In the genomic region with DNA sequence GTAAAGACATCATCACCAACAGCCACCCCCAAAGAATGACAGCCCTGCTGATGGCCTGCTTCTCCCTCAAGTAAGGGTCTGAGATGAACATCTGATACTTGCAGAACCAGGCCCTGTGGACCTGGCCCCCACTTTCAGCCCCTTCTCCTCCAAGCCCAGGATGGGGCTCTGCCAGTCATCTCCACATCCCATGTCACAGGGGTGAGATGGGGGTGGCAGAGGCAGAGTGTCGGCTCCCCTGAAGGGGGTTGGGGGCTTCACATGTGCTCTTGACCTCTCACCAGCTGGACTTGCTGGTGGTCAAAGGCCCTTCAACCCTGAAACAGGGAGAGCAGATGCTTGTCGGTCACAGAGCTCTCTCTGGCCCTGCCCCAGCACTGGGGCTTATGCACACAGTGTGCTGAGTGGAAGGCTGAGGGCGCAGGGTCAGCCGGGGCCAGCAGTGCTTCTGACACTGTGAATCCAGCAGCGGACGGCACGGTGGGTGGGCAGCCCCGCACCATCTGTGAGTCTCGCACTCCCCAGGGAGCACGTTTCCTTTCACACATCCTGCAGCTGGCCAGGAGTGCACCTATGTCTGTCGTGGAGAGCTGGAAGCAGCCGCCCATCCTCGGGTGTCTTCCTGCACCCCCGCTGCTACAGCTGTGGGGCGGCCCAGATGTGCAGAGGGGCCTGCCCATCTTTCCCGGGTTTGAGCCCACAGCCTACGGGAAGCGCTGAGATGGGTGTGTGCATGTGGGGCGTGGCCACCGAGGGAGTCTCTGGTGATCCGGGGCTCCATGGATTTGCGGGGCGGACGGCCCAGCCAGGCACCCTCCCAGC, we compare ENCODE assay signal across 2 cellular contexts.
TF ChIP-seq lines count a peak whose summit lies in the region.

No MANE protein-coding gene starts in this region.

TF ChIP-seq in GM12878, 131 proteins besides CTCF, POLR2A, EP300 and RAD21:
- TF ChIP-seq ZNF207 (IDR thresholded peaks at IDR 0.05; ENCODE audit: borderline replicate concordance): no peak
- TF ChIP-seq MYC (IDR thresholded peaks at IDR 0.05; ENCODE audit: insufficient read depth, insufficient read length, insufficient replicate concordance, low read length, severe bottlenecking): no peak
- TF ChIP-seq, protein P1, sequence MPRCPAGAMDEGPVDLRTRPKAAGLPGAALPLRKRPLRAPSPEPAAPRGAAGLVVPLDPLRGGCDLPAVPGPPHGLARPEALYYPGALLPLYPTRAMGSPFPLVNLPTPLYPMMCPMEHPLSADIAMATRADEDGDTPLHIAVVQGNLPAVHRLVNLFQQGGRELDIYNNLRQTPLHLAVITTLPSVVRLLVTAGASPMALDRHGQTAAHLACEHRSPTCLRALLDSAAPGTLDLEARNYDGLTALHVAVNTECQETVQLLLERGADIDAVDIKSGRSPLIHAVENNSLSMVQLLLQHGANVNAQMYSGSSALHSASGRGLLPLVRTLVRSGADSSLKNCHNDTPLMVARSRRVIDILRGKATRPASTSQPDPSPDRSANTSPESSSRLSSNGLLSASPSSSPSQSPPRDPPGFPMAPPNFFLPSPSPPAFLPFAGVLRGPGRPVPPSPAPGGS (IDR thresholded peaks at IDR 0.05; ENCODE audit: borderline replicate concordance, insufficient read depth, low read depth, low read length, poor library complexity, severe bottlenecking): no peak
TF ChIP-seq in GM12878: peak in this region for 0.

TF ChIP-seq in HepG2, 621 proteins besides CTCF, POLR2A, EP300 and RAD21:
- TF ChIP-seq, protein P2, sequence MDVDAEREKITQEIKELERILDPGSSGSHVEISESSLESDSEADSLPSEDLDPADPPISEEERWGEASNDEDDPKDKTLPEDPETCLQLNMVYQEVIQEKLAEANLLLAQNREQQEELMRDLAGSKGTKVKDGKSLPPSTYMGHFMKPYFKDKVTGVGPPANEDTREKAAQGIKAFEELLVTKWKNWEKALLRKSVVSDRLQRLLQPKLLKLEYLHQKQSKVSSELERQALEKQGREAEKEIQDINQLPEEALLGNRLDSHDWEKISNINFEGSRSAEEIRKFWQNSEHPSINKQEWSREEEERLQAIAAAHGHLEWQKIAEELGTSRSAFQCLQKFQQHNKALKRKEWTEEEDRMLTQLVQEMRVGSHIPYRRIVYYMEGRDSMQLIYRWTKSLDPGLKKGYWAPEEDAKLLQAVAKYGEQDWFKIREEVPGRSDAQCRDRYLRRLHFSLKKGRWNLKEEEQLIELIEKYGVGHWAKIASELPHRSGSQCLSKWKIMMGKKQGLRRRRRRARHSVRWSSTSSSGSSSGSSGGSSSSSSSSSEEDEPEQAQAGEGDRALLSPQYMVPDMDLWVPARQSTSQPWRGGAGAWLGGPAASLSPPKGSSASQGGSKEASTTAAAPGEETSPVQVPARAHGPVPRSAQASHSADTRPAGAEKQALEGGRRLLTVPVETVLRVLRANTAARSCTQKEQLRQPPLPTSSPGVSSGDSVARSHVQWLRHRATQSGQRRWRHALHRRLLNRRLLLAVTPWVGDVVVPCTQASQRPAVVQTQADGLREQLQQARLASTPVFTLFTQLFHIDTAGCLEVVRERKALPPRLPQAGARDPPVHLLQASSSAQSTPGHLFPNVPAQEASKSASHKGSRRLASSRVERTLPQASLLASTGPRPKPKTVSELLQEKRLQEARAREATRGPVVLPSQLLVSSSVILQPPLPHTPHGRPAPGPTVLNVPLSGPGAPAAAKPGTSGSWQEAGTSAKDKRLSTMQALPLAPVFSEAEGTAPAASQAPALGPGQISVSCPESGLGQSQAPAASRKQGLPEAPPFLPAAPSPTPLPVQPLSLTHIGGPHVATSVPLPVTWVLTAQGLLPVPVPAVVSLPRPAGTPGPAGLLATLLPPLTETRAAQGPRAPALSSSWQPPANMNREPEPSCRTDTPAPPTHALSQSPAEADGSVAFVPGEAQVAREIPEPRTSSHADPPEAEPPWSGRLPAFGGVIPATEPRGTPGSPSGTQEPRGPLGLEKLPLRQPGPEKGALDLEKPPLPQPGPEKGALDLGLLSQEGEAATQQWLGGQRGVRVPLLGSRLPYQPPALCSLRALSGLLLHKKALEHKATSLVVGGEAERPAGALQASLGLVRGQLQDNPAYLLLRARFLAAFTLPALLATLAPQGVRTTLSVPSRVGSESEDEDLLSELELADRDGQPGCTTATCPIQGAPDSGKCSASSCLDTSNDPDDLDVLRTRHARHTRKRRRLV (CRISPR knock-in tag; IDR thresholded peaks at IDR 0.05): no peak
- TF ChIP-seq ZNF761 (CRISPR knock-in tag; conservative IDR thresholded peaks at IDR 0.05): no peak
- TF ChIP-seq CREM (IDR thresholded peaks at IDR 0.05): no peak
- no peak for TF ChIP-seq CREM (CRISPR knock-in tag; IDR thresholded peaks at IDR 0.05)
TF ChIP-seq in HepG2: peak in this region for 0.
